Comparison of ENCODE assay signal across 2 cellular contexts in the genomic region with DNA sequence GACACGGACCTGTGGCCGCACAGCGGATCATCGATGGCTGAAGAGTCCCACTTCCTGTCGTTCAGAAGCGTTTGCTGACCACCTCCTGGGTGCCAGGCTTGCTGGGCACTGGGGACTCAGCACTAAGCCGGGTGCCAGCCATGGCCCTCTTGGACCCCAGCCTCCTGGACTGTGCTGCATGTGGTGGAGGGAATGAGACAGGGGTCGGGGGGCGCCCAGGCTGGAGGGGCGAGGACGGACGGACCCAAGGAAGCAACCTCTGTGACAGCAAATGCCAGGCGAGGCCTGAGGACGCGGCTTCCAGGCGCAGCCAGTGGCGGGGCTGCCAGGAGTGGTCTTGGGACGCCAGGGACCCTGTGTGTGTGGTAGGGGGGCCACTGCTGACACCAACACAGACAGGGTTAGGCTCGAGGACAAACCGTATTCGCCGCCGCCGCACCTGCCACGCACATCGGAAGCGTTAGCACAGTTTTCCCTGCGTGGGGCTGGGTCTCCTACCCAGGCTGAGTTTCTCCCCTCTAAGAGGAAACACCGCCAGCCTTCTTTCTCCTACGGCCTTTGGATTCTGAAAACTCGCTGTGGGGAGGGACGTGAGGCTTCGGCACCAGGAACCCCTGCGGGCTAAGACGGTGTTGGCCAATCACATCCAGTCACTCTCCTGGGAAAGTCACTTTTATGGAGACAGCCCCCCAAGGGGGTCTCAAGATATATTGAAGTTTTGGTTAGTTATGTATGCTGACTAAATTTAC.
TF ChIP-seq lines count a peak whose summit lies in the region.

No MANE protein-coding gene starts in this region.

TF ChIP-seq in IMR-90, 13 proteins besides CTCF, POLR2A, EP300 and RAD21:
- no peak for TF ChIP-seq NFE2L2 (IDR thresholded peaks at IDR 0.05; ENCODE audit: low read depth, low read length)
- no peak for TF ChIP-seq SMC3 (IDR thresholded peaks at IDR 0.05; ENCODE audit: low read depth, low read length)
- TF ChIP-seq MAFK (IDR thresholded peaks at IDR 0.05; ENCODE audit: low read depth, low read length), result no peak
- TF ChIP-seq CHD1 (IDR thresholded peaks at IDR 0.05; ENCODE audit: low read depth, low read length), result no peak
- no peak for TF ChIP-seq USF2 (IDR thresholded peaks at IDR 0.05; ENCODE audit: low read depth, low read length)
TF ChIP-seq in IMR-90: peak in this region for 0.

TF ChIP-seq in H1, 55 proteins besides CTCF, POLR2A, EP300 and RAD21:
- TF ChIP-seq SUZ12 (IDR thresholded peaks at IDR 0.05; ENCODE audit: low read length), result no peak
